Comparison of ENCODE assay signal across 10 cellular contexts in the genomic region with DNA sequence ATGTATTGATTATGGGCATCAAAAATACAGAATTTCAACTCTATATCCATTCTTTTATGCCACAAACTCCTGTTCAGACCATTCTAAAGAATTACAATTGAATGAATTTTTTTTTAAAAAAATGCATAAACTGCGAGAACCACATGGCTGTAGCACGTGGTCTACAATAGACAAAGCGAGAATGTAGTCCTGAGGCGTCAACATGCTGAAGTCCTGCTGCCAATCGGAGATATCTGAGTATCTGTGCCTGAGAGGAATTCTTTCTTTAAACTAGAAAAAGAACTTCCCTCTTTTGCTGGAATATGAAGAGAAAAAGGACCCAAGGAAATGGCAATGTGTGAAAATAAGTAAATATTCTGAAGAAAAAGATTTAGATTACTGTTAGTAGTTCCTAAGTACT.
"Had no signal": no experiment of that assay in that cellular context is flagged by ENCODE, and none has a peak within 500 bp of the region (broad histone marks: within the 10 kb centered on the region; RNA-seq: fewer than 3 reads in every experiment).

No MANE protein-coding gene starts in this region.

- H3K36me3 Mint-ChIP-seq: IgD-negative memory B cell had no signal

- H3K4me1 ChIP-seq: HAP-1 had no signal

- H3K9me3 ChIP-seq: HAP-1 had no signal

- H3K27me3 Mint-ChIP-seq: IgD-negative memory B cell had no signal

- H2AFZ ChIP-seq: GM23248 had no signal

- ATAC-seq: HCT116, HepG2 had no signal

- DNase-seq: GM23248, GOT3, H7, HFFc6, KG1 had no signal

- H3K27ac Mint-ChIP-seq: HFFc6, IgD-negative memory B cell had no signal

- H3K4me3 ChIP-seq: GM23248, HAP-1 had no signal

- H3K4me3 Mint-ChIP-seq: HFFc6, IgD-negative memory B cell had no signal

- H3K9me3 Mint-ChIP-seq: HFFc6, IgD-negative memory B cell had no signal

- H3K9ac ChIP-seq: GM23248 had no signal

- H3K27ac ChIP-seq: GM23248, HL-60 had no signal
